ENCODE assay signal across 9 cellular contexts in the genomic region with DNA sequence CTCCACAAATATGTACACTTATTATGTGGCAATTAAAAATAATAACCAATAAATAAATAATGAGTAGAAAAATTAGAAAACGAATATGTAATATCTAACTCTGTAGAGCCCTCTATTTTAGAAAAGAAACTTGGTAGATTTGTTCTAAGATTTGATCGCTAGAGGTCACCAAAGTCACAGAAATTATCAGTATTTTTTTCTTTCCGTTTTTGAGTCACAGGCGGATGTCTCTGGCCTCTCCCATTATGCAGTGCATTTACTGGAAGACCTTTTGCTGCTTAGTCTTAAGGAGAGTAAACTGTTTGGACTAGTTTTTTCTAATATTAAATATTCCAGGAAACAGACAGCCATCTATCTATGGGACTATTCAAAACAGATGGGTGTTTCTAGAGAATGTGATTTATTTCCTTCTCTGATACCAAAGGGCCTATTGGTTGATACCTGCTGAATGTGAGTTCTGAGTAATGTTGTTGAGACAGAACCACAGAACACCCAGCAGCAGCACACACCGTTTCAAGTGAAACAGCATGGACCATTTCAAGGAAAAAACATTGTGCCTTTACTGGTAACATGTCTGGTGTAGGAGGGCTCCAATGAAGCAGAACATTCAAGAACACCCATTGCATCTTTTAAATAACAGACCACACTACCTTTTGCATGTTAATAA. TPM values are rescaled to one million over a fixed set of nuclear protein-coding genes. Genes with fewer than 3 reads are reported as not detected.
DNase-seq lines count a peak whose midpoint lies in the region; ATAC-seq and TF ChIP-seq lines count a peak whose summit lies in the region.
"Had no signal": no experiment of that assay in that cellular context is flagged by ENCODE, and none has a peak within 500 bp of the region (broad histone marks: within the 10 kb centered on the region; RNA-seq: fewer than 3 reads in every experiment).

No MANE protein-coding gene starts in this region.

- TF ChIP-seq CTCF in smooth muscle cell (IDR thresholded peaks at IDR 0.05; ENCODE audit: borderline replicate concordance, insufficient read depth, poor library complexity, severe bottlenecking) = peak; percentile 60

- DNase-seq in NCI-H2196 (lab: John Stamatoyannopoulos, UW; ENCODE audit: unreplicated experiment) (peak; percentile 26), NCI-H2196 treated with DMSO at 0.1 percent for 48 hours (lab: John Stamatoyannopoulos, UW; ENCODE audit: unreplicated experiment) (no peak), NCI-H69 (lab: John Stamatoyannopoulos, UW) (peak; percentile 39), adipocyte (ENCODE audit: low read depth) (peak; percentile 83), left ventricle myocardium superior (no peak), smooth muscle cell (lab: John Stamatoyannopoulos, UW; ENCODE audit: unreplicated experiment) (no peak)

- no peak overlapping the region for H3K27ac ChIP-seq in smooth muscle cell (ENCODE audit: low read depth)

- H3K9ac ChIP-seq in adipocyte (ENCODE audit: low read length) (peak overlapping the region; percentile 33), smooth muscle cell (ENCODE audit: low read depth) (no peak overlapping the region)

- peaks cover 4% of the 10 kb centered on the region for H3K4me1 ChIP-seq in adipocyte (ENCODE audit: control insufficient read depth, insufficient read depth, low read length)
- peaks cover 8% of the 10 kb centered on the region for H3K4me1 ChIP-seq in smooth muscle cell (ENCODE audit: low read depth)

- H3K4me3 ChIP-seq in adipocyte (ENCODE audit: low read length) (no peak overlapping the region), smooth muscle cell (no peak overlapping the region)

- H3K79me2 ChIP-seq in smooth muscle cell (ENCODE audit: low read depth) = no peaks in the 10 kb centered on the region

- no peak overlapping the region for H3K4me2 ChIP-seq in smooth muscle cell

- H4K20me1 ChIP-seq in smooth muscle cell (ENCODE audit: low read depth) = no peaks in the 10 kb centered on the region

- WGBS in smooth muscle cell (ENCODE audit: low lambda C conversion rate) = 6% methylated on average over 5 of the region's 5 CpGs

- H3K27me3 ChIP-seq in adipocyte (replicated peaks; ENCODE audit: control insufficient read depth, insufficient read depth, low read length) = no peaks in the 10 kb centered on the region
- H3K27me3 ChIP-seq in smooth muscle cell (ENCODE audit: low read depth) = peaks cover 18% of the 10 kb centered on the region

- H3F3A ChIP-seq in smooth muscle cell (ENCODE audit: low read depth) = no peaks in the 10 kb centered on the region

- H2AFZ ChIP-seq in smooth muscle cell (ENCODE audit: low read depth) = no peak overlapping the region

- H3K36me3 ChIP-seq in adipocyte (ENCODE audit: control insufficient read depth, insufficient read depth, low read length, severe bottlenecking) = no peaks in the 10 kb centered on the region
- H3K36me3 ChIP-seq in smooth muscle cell (ENCODE audit: low read depth) = no peaks in the 10 kb centered on the region

- H3K9me3 ChIP-seq in adipocyte (ENCODE audit: control insufficient read depth, low read length) (no peaks in the 10 kb centered on the region), smooth muscle cell (replicated peaks; ENCODE audit: low read depth) (no peaks in the 10 kb centered on the region)
- H3K9me3 ChIP-seq: Caco-2 had no signal

- ATAC-seq in GM19372 (IDR thresholded peaks at IDR 0.05; ENCODE audit: low read depth, unreplicated experiment) = peak; percentile 75
- peak; percentile 78 for ATAC-seq in HG03280 (IDR thresholded peaks at IDR 0.05; ENCODE audit: unreplicated experiment)
- ATAC-seq in left ventricle myocardium superior = peak; percentile 31

- intact Hi-C loops in left ventricle myocardium superior (cut with micrococcal nuclease) = loop anchor here (5.0 kb wide), 1 partner anchor 888 kb away; no protein-coding TSS in a partner anchor

RNA-seq across cellular contexts. Expression of gene GYPA, which starts 34.0 kb away (rescaled TPM):
- not detected for total RNA-seq in left ventricle myocardium superior
- total RNA-seq in smooth muscle cell = not detected in 2 replicates
- not detected in 2 replicates for polyA plus RNA-seq in smooth muscle cell
- total RNA-seq: Caco-2 had no signal

Comparison
In these comparisons a context has a peak if more than half of its experiments do, and no peak if none do; other contexts are left out.
1. DNase-seq: peak in NCI-H2196 (single experiment), NCI-H69 (single experiment) and adipocyte (single experiment); none in NCI-H2196 treated with DMSO at 0.1 percent for 48 hours (single experiment), left ventricle myocardium superior (single experiment) and smooth muscle cell (single experiment).
2. Peak in every context shown above with its lines, with median percentiles within 50 percentile points of each other: ATAC-seq.